25 cellular contexts compared by ENCODE assay signal in the genomic region with DNA sequence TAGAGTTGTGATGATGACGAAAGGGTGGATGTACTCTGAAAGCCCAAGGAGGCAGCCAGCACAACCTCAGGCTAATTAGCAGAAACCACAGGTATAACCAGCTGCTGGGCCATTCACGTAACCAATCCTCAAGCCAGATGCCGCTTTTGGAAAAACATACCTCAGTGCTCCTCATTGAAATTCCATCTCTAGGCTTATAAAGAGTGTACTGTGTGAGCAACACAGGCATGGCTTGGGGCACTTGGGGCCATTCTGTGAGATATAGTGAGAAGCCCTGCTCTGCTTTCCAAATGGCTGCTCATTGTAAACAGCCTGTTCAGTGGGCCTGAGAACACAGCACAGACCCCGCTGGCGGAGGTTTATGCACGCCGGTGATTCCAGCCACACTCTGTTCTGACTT.
"Had no signal": no experiment of that assay in that cellular context is flagged by ENCODE, and none has a peak within 500 bp of the region (broad histone marks: within the 10 kb centered on the region; RNA-seq: fewer than 3 reads in every experiment).

No MANE protein-coding gene starts in this region.

- H3K4me1 Mint-ChIP-seq: endodermal cell; memory B cell; naive B cell; neural crest cell; stimulated activated effector memory CD8-positive, alpha-beta T cell treated with anti-CD3 and anti-CD28 coated beads, Interleukin-12 subunit alpha, Interleukin-12 subunit beta, amount 100 ng/mL, for 72 hours had no signal

- DNase-seq: effector CD8-positive, alpha-beta T cell; endodermal cell; foreskin fibroblast; gastrocnemius medialis; heart right ventricle; hippocampal formation; naive B cell; stimulated activated CD4-positive, alpha-beta T cell treated with anti-CD3 and anti-CD28 coated beads, Interleukin-2, amount 100 ng/mL, for 24 hours; stimulated activated CD4-positive, alpha-beta T cell treated with anti-CD3 and anti-CD28 coated beads, Interleukin-4, amount 100 ng/mL, for 24 hours; stimulated activated naive CD4-positive, alpha-beta T cell treated with Interleukin-2 at 50 U/mL for 16 hours; stomach; tibial artery had no signal

- H2AFZ ChIP-seq: parathyroid adenoma had no signal

- H3K27me3 Mint-ChIP-seq: dendritic cell treated with granulocyte-macrophage colony-stimulating factor and Interleukin-4, amounts not matched to agents 40 ng/mL and 50 ng/mL, for 4 days; memory B cell; naive B cell; natural killer cell treated with Interleukin-12 subunit alpha and Interleukin-12 subunit beta and Interleukin-15 and Interleukin-18, amount 100 ng/mL, for 72 hours; type B pancreatic cell had no signal

- H3K4me1 ChIP-seq: gastrocnemius medialis, heart right ventricle, parathyroid adenoma, stomach, tibial artery had no signal

- H3K9me3 Mint-ChIP-seq: endodermal cell, memory B cell, neural crest cell, type B pancreatic cell had no signal

- H3K27ac ChIP-seq: epithelial cell of prostate, gastrocnemius medialis, heart right ventricle, parathyroid adenoma, stomach, tibial artery had no signal

- H3K79me2 ChIP-seq: parathyroid adenoma had no signal

- H3K27ac Mint-ChIP-seq: dendritic cell treated with granulocyte-macrophage colony-stimulating factor and Interleukin-4, amounts not matched to agents 40 ng/mL and 50 ng/mL, for 4 days; endodermal cell; memory B cell; naive B cell; natural killer cell treated with Interleukin-12 subunit alpha and Interleukin-12 subunit beta and Interleukin-15 and Interleukin-18, amount 100 ng/mL, for 72 hours; progenitor cell of endocrine pancreas; stimulated activated effector memory CD8-positive, alpha-beta T cell treated with anti-CD3 and anti-CD28 coated beads, Interleukin-12 subunit alpha, Interleukin-12 subunit beta, amount 100 ng/mL, for 72 hours; type B pancreatic cell had no signal

- H3K36me3 ChIP-seq: gastrocnemius medialis, heart right ventricle, stomach, tibial artery had no signal

- H3K4me3 ChIP-seq: gastrocnemius medialis, heart right ventricle, lung, stomach, tibial artery had no signal

- H3K9ac ChIP-seq: parathyroid adenoma had no signal

- ATAC-seq: esophagus mucosa; gastrocnemius medialis; heart right ventricle; left lobe of liver; natural killer cell treated with Interleukin-12 subunit alpha and Interleukin-12 subunit beta and Interleukin-15 and Interleukin-18, amount 100 ng/mL, for 72 hours; sciatic nerve; stimulated activated effector memory CD8-positive, alpha-beta T cell treated with anti-CD3 and anti-CD28 coated beads, Interleukin-12 subunit alpha, Interleukin-12 subunit beta, amount 100 ng/mL, for 72 hours had no signal

- H3K9me3 ChIP-seq: gastrocnemius medialis, heart right ventricle, stomach, tibial artery had no signal

- H3K36me3 Mint-ChIP-seq: memory B cell; naive B cell; natural killer cell treated with Interleukin-12 subunit alpha and Interleukin-12 subunit beta and Interleukin-15 and Interleukin-18, amount 100 ng/mL, for 72 hours; stimulated activated effector memory CD8-positive, alpha-beta T cell treated with anti-CD3 and anti-CD28 coated beads, Interleukin-12 subunit alpha, Interleukin-12 subunit beta, amount 100 ng/mL, for 72 hours; type B pancreatic cell had no signal

- H3K4me3 Mint-ChIP-seq: dendritic cell treated with granulocyte-macrophage colony-stimulating factor and Interleukin-4, amounts not matched to agents 40 ng/mL and 50 ng/mL, for 4 days; endodermal cell; memory B cell; naive B cell; natural killer cell treated with Interleukin-12 subunit alpha and Interleukin-12 subunit beta and Interleukin-15 and Interleukin-18, amount 100 ng/mL, for 72 hours; neural crest cell; stimulated activated effector memory CD8-positive, alpha-beta T cell treated with anti-CD3 and anti-CD28 coated beads, Interleukin-12 subunit alpha, Interleukin-12 subunit beta, amount 100 ng/mL, for 72 hours; type B pancreatic cell had no signal

- H3K27me3 ChIP-seq: gastrocnemius medialis, heart right ventricle, stomach, tibial artery had no signal
